11 cellular contexts compared by ENCODE assay signal in the genomic region with DNA sequence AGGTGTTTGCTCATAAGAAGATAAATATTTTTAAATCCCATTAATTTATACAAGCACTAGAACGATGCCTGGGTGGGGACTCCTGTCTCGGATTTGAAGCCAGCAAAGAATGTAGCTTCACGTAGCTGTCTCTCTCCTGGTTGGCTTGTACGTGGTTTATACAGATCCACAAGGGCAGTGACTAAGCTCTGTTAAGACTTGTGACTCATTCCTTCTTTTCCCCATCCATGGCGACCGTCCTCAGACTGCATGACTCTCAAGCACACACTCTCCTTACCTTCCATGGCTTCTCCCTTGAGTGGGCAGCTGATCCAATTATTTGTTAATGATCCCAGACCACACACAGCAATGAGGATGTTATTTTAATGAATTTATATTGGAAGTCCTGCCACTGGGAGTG.
DNase-seq lines count a peak whose midpoint lies in the region; ATAC-seq and TF ChIP-seq lines count a peak whose summit lies in the region.
"Had no signal": no experiment of that assay in that cellular context is flagged by ENCODE, and none has a peak within 500 bp of the region (broad histone marks: within the 10 kb centered on the region; RNA-seq: fewer than 3 reads in every experiment).

No MANE protein-coding gene starts in this region.

- no peak for TF ChIP-seq POLR2A in GM18505 (IDR thresholded peaks at IDR 0.05; ENCODE audit: borderline replicate concordance, extremely low read depth, insufficient read depth, insufficient read length)

- H3K4me3 ChIP-seq in epithelial cell of esophagus (ENCODE audit: low read length) = no peak overlapping the region

- DNase-seq in Daoy (ENCODE audit: low read depth) (peak; percentile 88), NCI-H226 (peak; percentile 36), epithelial cell of esophagus (ENCODE audit: low read depth) (peak; percentile 94), non-pigmented ciliary epithelial cell (ENCODE audit: low read depth) (peak; percentile 88), DMS 273 treated with DMSO at 0.1 percent for 48 hours (lab: John Stamatoyannopoulos, UW) (no peak), NCI-H2196 treated with DMSO at 0.1 percent for 48 hours (lab: John Stamatoyannopoulos, UW; ENCODE audit: unreplicated experiment) (no peak)
- DNase-seq: activated T-cell treated with anti-CD3 and anti-CD28 coated beads, Interleukin-2, amount 50 U/mL, for 4 hours; GDM1; NCI-H1436 treated with DMSO at 0.1 percent for 48 hours had no signal

- no peak for TF ChIP-seq CTCF in epithelial cell of esophagus (IDR thresholded peaks at IDR 0.05; ENCODE audit: insufficient read depth, low read depth, low read length, missing control alignments)

- no peak for ATAC-seq in GM18505 (IDR thresholded peaks at IDR 0.05; ENCODE audit: unreplicated experiment)
- ATAC-seq in GM18511 (IDR thresholded peaks at IDR 0.05; ENCODE audit: unreplicated experiment) = no peak
- ATAC-seq: activated T-cell treated with anti-CD3 and anti-CD28 coated beads, Interleukin-2, amount 50 U/mL, for 4 hours had no signal

Comparison
In these comparisons a context has a peak if more than half of its experiments do, and no peak if none do; other contexts are left out.
1. DNase-seq: peak in Daoy (single experiment), NCI-H226 (single experiment), epithelial cell of esophagus (single experiment) and non-pigmented ciliary epithelial cell (single experiment); none in DMS 273 treated with DMSO at 0.1 percent for 48 hours (single experiment) and NCI-H2196 treated with DMSO at 0.1 percent for 48 hours (single experiment).